Comparison of ENCODE assay signal across 11 cellular contexts in the genomic region with DNA sequence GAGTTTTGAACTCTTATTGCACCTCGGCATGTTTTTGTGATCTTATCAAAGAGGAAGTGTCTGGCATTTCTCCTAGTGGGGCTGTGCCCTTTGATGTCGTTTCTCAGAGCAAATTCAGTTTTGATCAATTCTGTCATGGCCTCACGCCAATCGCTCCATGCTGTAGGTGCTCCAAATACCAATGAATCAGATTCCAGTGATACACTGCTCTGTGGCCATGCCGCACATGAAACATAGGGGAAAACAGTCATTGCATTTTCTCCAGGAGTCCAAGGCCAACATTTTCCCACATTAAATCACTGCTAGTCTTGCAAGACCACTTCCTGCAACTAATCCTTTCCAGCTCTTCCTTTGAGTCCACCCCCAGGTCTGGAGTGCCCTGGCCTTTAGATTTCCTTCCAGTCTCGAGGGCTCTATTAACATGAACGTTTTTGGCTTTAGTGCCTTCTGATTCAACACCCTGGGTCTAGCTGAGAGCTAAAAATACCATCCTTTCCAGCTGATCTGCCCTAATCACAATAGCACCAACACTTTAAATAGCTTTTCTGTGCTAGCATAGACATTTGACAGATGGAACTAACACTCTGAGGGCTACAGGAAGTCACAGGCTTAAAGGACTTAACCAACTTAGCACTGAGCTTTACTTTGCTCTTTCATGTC. TPM values are rescaled to one million over a fixed set of nuclear protein-coding genes. Genes with fewer than 3 reads are reported as not detected.
DNase-seq lines count a peak whose midpoint lies in the region; ATAC-seq and TF ChIP-seq lines count a peak whose summit lies in the region.
"Had no signal": no experiment of that assay in that cellular context is flagged by ENCODE, and none has a peak within 500 bp of the region (broad histone marks: within the 10 kb centered on the region; RNA-seq: fewer than 3 reads in every experiment).

No MANE protein-coding gene starts in this region.

- H3K27me3 ChIP-seq in fibroblast of lung (ENCODE audit: control insufficient read depth, insufficient read depth, low read length): no peaks in the 10 kb centered on the region
- H3K27me3 ChIP-seq in muscle layer of duodenum (ENCODE audit: low read depth, low read length): no peaks in the 10 kb centered on the region
- no peaks in the 10 kb centered on the region for H3K27me3 ChIP-seq in SJCRH30

- H3K9ac ChIP-seq in fibroblast of lung (ENCODE audit: insufficient read depth, low read length): no peak overlapping the region

- H3K4me3 ChIP-seq in AG09309 (ENCODE audit: control insufficient read depth, low read depth, low read length) (no peak overlapping the region), fibroblast of lung (replicated peaks in 1 of 4; ENCODE audit: control extremely low read depth in 1 of 4, insufficient read depth in 1 of 4, low read depth in 3 of 4, low read length in 4 of 4) (no peak overlapping the region), muscle layer of duodenum (ENCODE audit: low read depth in 1 of 2, low read length in 2 of 2) (no peak overlapping the region), SJCRH30 (no peak overlapping the region)

- no peak for TF ChIP-seq CTCF in AG09309 (IDR thresholded peaks at IDR 0.05; ENCODE audit: control insufficient read depth, insufficient read depth, low read depth, low read length, missing control alignments)
- TF ChIP-seq CTCF in fibroblast of lung (conservative IDR thresholded peaks at IDR 0.05 in 1 of 2, IDR thresholded peaks at IDR 0.05 in 1 of 2; ENCODE audit: low read depth in 1 of 2, low read length in 2 of 2): no peak

- H3K9me3 ChIP-seq in fibroblast of lung (ENCODE audit: control insufficient read depth, insufficient read depth, low read depth, low read length): no peaks in the 10 kb centered on the region
- H3K9me3 ChIP-seq in muscle layer of duodenum (ENCODE audit: control insufficient read depth in 1 of 2, low read length in 2 of 2): no peaks in the 10 kb centered on the region
- no peaks in the 10 kb centered on the region for H3K9me3 ChIP-seq in SJCRH30 (replicated peaks)

- no peak overlapping the region for H2AFZ ChIP-seq in fibroblast of lung (ENCODE audit: low read length)

- H4K20me1 ChIP-seq in fibroblast of lung (ENCODE audit: control insufficient read depth, extremely low read depth, insufficient read depth, low read length): no peaks in the 10 kb centered on the region

- H3K27ac ChIP-seq in fibroblast of lung (ENCODE audit: insufficient read depth, low read length): no peak overlapping the region
- peak overlapping the region; percentile 10 for H3K27ac ChIP-seq in muscle layer of duodenum (ENCODE audit: low read length)
- H3K27ac ChIP-seq in SJCRH30: no peak overlapping the region

- ATAC-seq in HG03469 (IDR thresholded peaks at IDR 0.05; ENCODE audit: unreplicated experiment): no peak
- ATAC-seq: activated CD8-positive, alpha-beta T cell treated with anti-CD3 and anti-CD28 coated beads, Interleukin-2, amount 10 ng/mL, durations not matched to agents 7 days and 5 days had no signal

- H3K36me3 ChIP-seq in fibroblast of lung (ENCODE audit: control insufficient read depth, insufficient read depth, low read length) (peaks cover 3% of the 10 kb centered on the region), muscle layer of duodenum (ENCODE audit: control insufficient read depth in 1 of 2, insufficient read depth in 2 of 2, low read length in 2 of 2) (peaks cover 37 to 51% of the 10 kb centered on the region in 2 donors), SJCRH30 (peaks cover 31% of the 10 kb centered on the region)

- peak overlapping the region; percentile 10 for H3K4me2 ChIP-seq in fibroblast of lung (ENCODE audit: extremely low read depth, insufficient read depth, low read length)

- DNase-seq in AG09309 (ENCODE audit: low read depth): peak; percentile 95
- DNase-seq in M059J (ENCODE audit: low read depth): peak; percentile 77
- peak; percentile 80 to 99 for DNase-seq in fibroblast of lung (ENCODE audit: low read depth in 2 of 2)
- DNase-seq in SJCRH30: no peak
- DNase-seq in NCI-H187 (lab: John Stamatoyannopoulos, UW): no peak
- no peak for DNase-seq in LoVo (ENCODE audit: low spot score)
- DNase-seq: activated CD8-positive, alpha-beta T cell treated with anti-CD3 and anti-CD28 coated beads, Interleukin-2, amount 10 ng/mL, durations not matched to agents 7 days and 5 days; cerebellar nuclear complex; kidney glomerular epithelial cell had no signal

- H3K79me2 ChIP-seq in fibroblast of lung (ENCODE audit: control insufficient read depth, insufficient read depth, low read length): no peaks in the 10 kb centered on the region

- peaks cover 5% of the 10 kb centered on the region for H3K4me1 ChIP-seq in fibroblast of lung (ENCODE audit: control insufficient read depth, extremely low read depth, insufficient read depth, low read length)
- H3K4me1 ChIP-seq in muscle layer of duodenum (ENCODE audit: control insufficient read depth in 1 of 2, insufficient read depth in 2 of 2, low read length in 2 of 2): peaks cover 0 to 10% of the 10 kb centered on the region in 2 donors
- H3K4me1 ChIP-seq in SJCRH30: peaks cover 19% of the 10 kb centered on the region; the same call in 1 of the 2 replicates

RNA-seq across cellular contexts. Expression of a gene that starts 18.2 kb away (rescaled TPM):
- 0.71 and 0.89 TPM in 2 replicates for total RNA-seq in M059J (2014; rRNA removed; shearing (Covaris generic))
- 1.5 and 4.1 TPM in 2 replicates for total RNA-seq in fibroblast of lung
- 0.44 and 0.78 TPM in 2 replicates for polyA plus RNA-seq in fibroblast of lung
- polyA plus RNA-seq in fibroblast of lung (2012): 0.96 and 1.5 TPM in 2 replicates
- 1.4 and 2.6 TPM in 2 replicates for polyA minus RNA-seq in fibroblast of lung (ENCODE audit: low replicate concordance)
- 28.3 and 29.2 TPM in 2 replicates for total RNA-seq in SJCRH30 (2014; rRNA removed; shearing (Covaris generic))

RNA-seq across cellular contexts. Expression of a gene that starts 39.8 kb away (rescaled TPM):
- total RNA-seq in M059J (2014; rRNA removed; shearing (Covaris generic)): not detected in 2 replicates
- not detected in 2 replicates for total RNA-seq in fibroblast of lung
- not detected in 2 replicates for polyA plus RNA-seq in fibroblast of lung
- not detected in 2 replicates for polyA plus RNA-seq in fibroblast of lung (2012)
- polyA minus RNA-seq in fibroblast of lung (ENCODE audit: low replicate concordance): not detected in 2 replicates
- total RNA-seq in SJCRH30 (2014; rRNA removed; shearing (Covaris generic)): not detected in 2 replicates
- total RNA-seq: activated CD8-positive, alpha-beta T cell treated with anti-CD3 and anti-CD28 coated beads, Interleukin-2, amount 10 ng/mL, durations not matched to agents 7 days and 5 days had no signal

RNA-seq across cellular contexts. Expression of a gene that starts 47.5 kb away (rescaled TPM):
- total RNA-seq in M059J (2014; rRNA removed; shearing (Covaris generic)): not detected in 2 replicates
- not detected in 2 replicates for total RNA-seq in fibroblast of lung
- polyA plus RNA-seq in fibroblast of lung: not detected in 2 replicates
- polyA plus RNA-seq in fibroblast of lung (2012): not detected in 2 replicates
- polyA minus RNA-seq in fibroblast of lung (ENCODE audit: low replicate concordance): not detected in 2 replicates
- not detected in 2 replicates for total RNA-seq in SJCRH30 (2014; rRNA removed; shearing (Covaris generic))
- total RNA-seq: activated CD8-positive, alpha-beta T cell treated with anti-CD3 and anti-CD28 coated beads, Interleukin-2, amount 10 ng/mL, durations not matched to agents 7 days and 5 days had no signal

Comparison
In these comparisons a context has a peak if more than half of its experiments do, and no peak if none do; other contexts are left out.
1. DNase-seq: peak in AG09309 (single experiment), M059J (single experiment) and fibroblast of lung (2 of 2); none in SJCRH30 (0 of 2), NCI-H187 (0 of 2) and LoVo (single experiment).